ENCODE assay signal across 1 cellular context in genomic region chr17:47810200-47810821, GRCh38.
TF ChIP-seq lines count a peak whose summit lies in the region.

No MANE protein-coding gene starts in this region.

TF ChIP-seq in K562, 482 proteins besides CTCF, POLR2A, EP300 and RAD21 (continued from another document):
- TF ChIP-seq ZNF395 (CRISPR knock-in tag; IDR thresholded peaks at IDR 0.05) = no peak
- no peak for TF ChIP-seq KLF13 (tag; IDR thresholded peaks at IDR 0.05; ENCODE audit: borderline replicate concordance, low read depth)
- 0 out of 2 replicates have a peak, but pooled peaks have one; percentile 60 for TF ChIP-seq GATAD2A (IDR thresholded peaks at IDR 0.05)
- no peak for TF ChIP-seq CHD4 (IDR thresholded peaks at IDR 0.05; ENCODE audit: insufficient read depth, insufficient replicate concordance, low read depth, low read length, poor library complexity, severe bottlenecking)
- no peak for TF ChIP-seq ZNF212 (CRISPR knock-in tag; IDR thresholded peaks at IDR 0.05)
- TF ChIP-seq MAFK (IDR thresholded peaks at IDR 0.05; ENCODE audit: low read length) = peak; percentile 92
- no peak for TF ChIP-seq HNRNPK (IDR thresholded peaks at IDR 0.05; ENCODE audit: low read depth, low read length, poor library complexity, severe bottlenecking)
- TF ChIP-seq THRA (IDR thresholded peaks at IDR 0.05) = peak; percentile 30; the same call in 1 of the 2 replicates
- TF ChIP-seq PHB (CRISPR knock-in tag; IDR thresholded peaks at IDR 0.05) = no peak
- TF ChIP-seq KLF6 (CRISPR knock-in tag; IDR thresholded peaks at IDR 0.05; ENCODE audit: borderline replicate concordance) = no peak
- no peak for TF ChIP-seq CEBPZ (IDR thresholded peaks at IDR 0.05; ENCODE audit: borderline replicate concordance, low read depth, low read length)
- no peak for TF ChIP-seq ZNF644 (tag; IDR thresholded peaks at IDR 0.05; ENCODE audit: low read depth)
- no peak for TF ChIP-seq SPI1 (IDR thresholded peaks at IDR 0.05; ENCODE audit: borderline replicate concordance, low read depth, low read length)
- TF ChIP-seq ELF1 (tag; IDR thresholded peaks at IDR 0.05) = no peak
- TF ChIP-seq NRF1 (conservative IDR thresholded peaks at IDR 0.05 in 1 of 2, IDR thresholded peaks at IDR 0.05 in 1 of 2) = peak; percentile 11 to 34; a peak in 1 of 4 replicates
- peak; percentile 20; the same call in 1 of the 2 replicates for TF ChIP-seq VEZF1 (CRISPR knock-in tag; IDR thresholded peaks at IDR 0.05)
- no peak for TF ChIP-seq FOXM1 (IDR thresholded peaks at IDR 0.05; ENCODE audit: low read depth)
- no peak for TF ChIP-seq FOXM1 (CRISPR knock-in tag; IDR thresholded peaks at IDR 0.05; ENCODE audit: low read depth)
- TF ChIP-seq ZNF511 (CRISPR knock-in tag; IDR thresholded peaks at IDR 0.05) = no peak
- TF ChIP-seq CBX1 (IDR thresholded peaks at IDR 0.05; ENCODE audit: low read depth) = no peak
- TF ChIP-seq ZNF655 (CRISPR knock-in tag; IDR thresholded peaks at IDR 0.05) = no peak
- no peak for TF ChIP-seq CBFB (CRISPR knock-in tag; IDR thresholded peaks at IDR 0.05)
- TF ChIP-seq HINFP (tag; conservative IDR thresholded peaks at IDR 0.05; ENCODE audit: low read depth) = no peak
- peak; percentile 73; the same call in 1 of the 2 replicates for TF ChIP-seq JUND (IDR thresholded peaks at IDR 0.05; ENCODE audit: borderline replicate concordance, low read depth, low read length)
- TF ChIP-seq JUND (tag; IDR thresholded peaks at IDR 0.05; ENCODE audit: borderline replicate concordance, low read depth, low read length) = peak; percentile 62; the same call in 2 of the 3 replicates
- no peak for TF ChIP-seq MLX (CRISPR knock-in tag; conservative IDR thresholded peaks at IDR 0.05)
- no peak for TF ChIP-seq LCOR (CRISPR knock-in tag; IDR thresholded peaks at IDR 0.05)
- TF ChIP-seq ZNF217 (CRISPR knock-in tag; IDR thresholded peaks at IDR 0.05) = no peak
- TF ChIP-seq ATF1 (CRISPR knock-in tag; IDR thresholded peaks at IDR 0.05) = no peak
- TF ChIP-seq ATF1 (tag; IDR thresholded peaks at IDR 0.05) = peak; percentile 25; the same call in 1 of the 2 replicates
- TF ChIP-seq CEBPG (CRISPR knock-in tag; IDR thresholded peaks at IDR 0.05) = 0 out of 2 replicates have a peak, but pooled peaks have one; percentile 10
- TF ChIP-seq CEBPG (tag; conservative IDR thresholded peaks at IDR 0.05 in 1 of 2, IDR thresholded peaks at IDR 0.05 in 1 of 2) = no peak
- TF ChIP-seq IRF1 (CRISPR knock-in tag; IDR thresholded peaks at IDR 0.05; ENCODE audit: borderline replicate concordance) = no peak
- TF ChIP-seq FOSL1 (tag; conservative IDR thresholded peaks at IDR 0.05) = peak; percentile 84
- TF ChIP-seq HDAC1 (IDR thresholded peaks at IDR 0.05) = no peak
- TF ChIP-seq JUNB (CRISPR knock-in tag; conservative IDR thresholded peaks at IDR 0.05) = 0 out of 2 replicates have a peak, but pooled peaks have one; percentile 32
- no peak for TF ChIP-seq ZNF124 (CRISPR knock-in tag; IDR thresholded peaks at IDR 0.05)
- no peak for TF ChIP-seq RFX7 (CRISPR knock-in tag; IDR thresholded peaks at IDR 0.05)
- no peak for TF ChIP-seq IRF9 (tag; IDR thresholded peaks at IDR 0.05)
- no peak for TF ChIP-seq NR4A1 (CRISPR knock-in tag; IDR thresholded peaks at IDR 0.05)
- no peak for TF ChIP-seq NR4A1 (tag; IDR thresholded peaks at IDR 0.05)
- no peak for TF ChIP-seq SRSF3 (IDR thresholded peaks at IDR 0.05; ENCODE audit: insufficient read depth, low read length)
- no peak for TF ChIP-seq STAT5B (CRISPR knock-in tag; IDR thresholded peaks at IDR 0.05)
- no peak for TF ChIP-seq MAZ (CRISPR knock-in tag; conservative IDR thresholded peaks at IDR 0.05 in 1 of 2, IDR thresholded peaks at IDR 0.05 in 1 of 2)
- no peak for TF ChIP-seq ZNF589 (CRISPR knock-in tag; IDR thresholded peaks at IDR 0.05; ENCODE audit: low read depth)
